In the genomic region with DNA sequence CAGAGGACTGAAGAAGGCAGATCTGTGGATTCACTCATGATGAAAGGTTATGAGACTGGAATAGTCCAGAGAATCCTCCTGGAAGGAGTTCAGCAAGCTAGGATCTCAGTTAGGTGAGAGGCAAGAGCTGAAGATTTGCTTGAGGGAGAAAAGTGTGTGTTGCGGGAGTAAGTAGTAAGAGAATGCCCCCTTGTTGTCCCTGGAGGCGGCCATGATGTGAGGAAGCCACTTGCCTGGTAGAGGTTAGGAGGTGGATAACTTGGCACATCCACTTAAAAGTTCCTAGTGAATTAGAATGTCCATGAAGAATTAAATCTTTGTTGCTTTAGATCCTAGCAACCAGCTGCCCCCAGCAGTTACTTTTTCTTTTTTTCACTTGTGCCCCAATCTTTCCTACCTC, we compare ENCODE assay signal across 1 cellular context.
TF ChIP-seq lines count a peak whose summit lies in the region.

No MANE protein-coding gene starts in this region.

TF ChIP-seq in SK-N-SH, 30 proteins besides CTCF, POLR2A, EP300 and RAD21 (continued from another document):
- TF ChIP-seq, protein P1, sequence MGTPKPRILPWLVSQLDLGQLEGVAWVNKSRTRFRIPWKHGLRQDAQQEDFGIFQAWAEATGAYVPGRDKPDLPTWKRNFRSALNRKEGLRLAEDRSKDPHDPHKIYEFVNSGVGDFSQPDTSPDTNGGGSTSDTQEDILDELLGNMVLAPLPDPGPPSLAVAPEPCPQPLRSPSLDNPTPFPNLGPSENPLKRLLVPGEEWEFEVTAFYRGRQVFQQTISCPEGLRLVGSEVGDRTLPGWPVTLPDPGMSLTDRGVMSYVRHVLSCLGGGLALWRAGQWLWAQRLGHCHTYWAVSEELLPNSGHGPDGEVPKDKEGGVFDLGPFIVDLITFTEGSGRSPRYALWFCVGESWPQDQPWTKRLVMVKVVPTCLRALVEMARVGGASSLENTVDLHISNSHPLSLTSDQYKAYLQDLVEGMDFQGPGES (IDR thresholded peaks at IDR 0.05; ENCODE audit: low read depth, low read length) = no peak
- TF ChIP-seq MEF2A (IDR thresholded peaks at IDR 0.05; ENCODE audit: borderline replicate concordance, low read depth) = no peak
- no peak for TF ChIP-seq NRF1 (IDR thresholded peaks at IDR 0.05; ENCODE audit: low read depth, low read length)
- TF ChIP-seq POLR2AphosphoS5 (IDR thresholded peaks at IDR 0.05; ENCODE audit: low read depth, low read length) = no peak
- TF ChIP-seq MXI1 (IDR thresholded peaks at IDR 0.05; ENCODE audit: low read depth, low read length) = no peak
